Comparison of ENCODE assay signal across 13 cellular contexts in genomic region chr21:38955495-38955894, GRCh38.
DNase-seq lines count a peak whose midpoint lies in the region; ATAC-seq and TF ChIP-seq lines count a peak whose summit lies in the region.
"Had no signal": no experiment of that assay in that cellular context is flagged by ENCODE, and none has a peak within 500 bp of the region (broad histone marks: within the 10 kb centered on the region; RNA-seq: fewer than 3 reads in every experiment).

No MANE protein-coding gene starts in this region.

- TF ChIP-seq CTCF in MCF 10A (IDR thresholded peaks at IDR 0.05; ENCODE audit: unreplicated experiment) (no peak), breast epithelium (IDR thresholded peaks at IDR 0.05) (no peak), brain microvascular endothelial cell (IDR thresholded peaks at IDR 0.05; ENCODE audit: low read depth, low read length, missing control alignments) (no peak)
- no peak for TF ChIP-seq CTCF in activated CD8-positive, alpha-beta T cell treated with anti-CD3 and anti-CD28 coated beads for 36 hours (IDR thresholded peaks at IDR 0.05)

- in situ Hi-C loops in brain microvascular endothelial cell (cut with HindIII; ENCODE audit: low pct_ligation_motif_present, low sequenced_read_pairs): no loop called here

- no peaks in the 10 kb centered on the region for H3K4me1 ChIP-seq in breast epithelium
- H3K4me1 ChIP-seq: gastrocnemius medialis had no signal

- no TSS peak for BruUV-seq in MCF 10A (replicated peaks; lab: Mats Ljungman, UMichigan)

- intact Hi-C loops in MCF 10A (cut with micrococcal nuclease): no loop called here
- intact Hi-C loops in breast epithelium (cut with DNase I; ENCODE audit: low total_unique reads): no loop called here
- intact Hi-C loops in activated CD8-positive, alpha-beta T cell treated with anti-CD3 and anti-CD28 coated beads for 36 hours (cut with micrococcal nuclease): no loop called here

- TF ChIP-seq POLR2A in breast epithelium (IDR thresholded peaks at IDR 0.05): no peak

- peaks cover 34% of the 10 kb centered on the region for H3K4me1 Mint-ChIP-seq in MCF 10A (ENCODE audit: insufficient read depth, unreplicated experiment)
- peaks cover 19% of the 10 kb centered on the region for H3K4me1 Mint-ChIP-seq in activated CD8-positive, alpha-beta T cell treated with anti-CD3 and anti-CD28 coated beads for 36 hours (ENCODE audit: low read depth)

- H3K27ac Mint-ChIP-seq in MCF 10A (ENCODE audit: low read depth, unreplicated experiment): no peak overlapping the region
- H3K27ac Mint-ChIP-seq in activated CD8-positive, alpha-beta T cell treated with anti-CD3 and anti-CD28 coated beads for 36 hours: no peak overlapping the region

- CTCF ChIA-PET in MCF 10A (lab: Yijun Ruan, JAX): interaction anchor here (0.8 to 1.2 kb wide), 3 partner anchors 20 to 40 kb away, joined by 3 read pairs; no protein-coding TSS in a partner anchor
- CTCF ChIA-PET in activated CD8-positive, alpha-beta T cell treated with anti-CD3 and anti-CD28 coated beads for 36 hours (lab: Charles Lee): no interaction called here

- no peak for ATAC-seq in activated CD8-positive, alpha-beta T cell treated with anti-CD3 and anti-CD28 coated beads for 36 hours
- ATAC-seq in HG02763 (IDR thresholded peaks at IDR 0.05; ENCODE audit: unreplicated experiment): no peak
- no peak for ATAC-seq in GM18907 (IDR thresholded peaks at IDR 0.05; ENCODE audit: unreplicated experiment)

- no peak overlapping the region for H3K4me3 Mint-ChIP-seq in MCF 10A (ENCODE audit: unreplicated experiment)
- no peak overlapping the region for H3K4me3 Mint-ChIP-seq in activated CD8-positive, alpha-beta T cell treated with anti-CD3 and anti-CD28 coated beads for 36 hours

- H3K36me3 Mint-ChIP-seq in MCF 10A (ENCODE audit: insufficient read depth, unreplicated experiment): no peaks in the 10 kb centered on the region
- H3K36me3 Mint-ChIP-seq in activated CD8-positive, alpha-beta T cell treated with anti-CD3 and anti-CD28 coated beads for 36 hours (ENCODE audit: low read depth): no peaks in the 10 kb centered on the region

- DNase-seq in MCF 10A (ENCODE audit: unreplicated experiment) (peak; percentile 79), breast epithelium (ENCODE audit: low spot score in 2 of 2) (no peak), brain microvascular endothelial cell (peak; percentile 76), inferior parietal cortex (ENCODE audit: extremely low spot score) (peak; percentile 58), T1000 (lab: John Stamatoyannopoulos, UW) (no peak)
- no peak for DNase-seq in activated CD8-positive, alpha-beta T cell treated with anti-CD3 and anti-CD28 coated beads for 36 hours
- DNase-seq: activated T-cell treated with anti-CD3 and anti-CD28 coated beads, Interleukin-2, amount 50 U/mL, for 48 hours; caudate nucleus; gastrocnemius medialis; mesendoderm had no signal

- H3K27me3 ChIP-seq in breast epithelium (no peaks in the 10 kb centered on the region), brain microvascular endothelial cell (replicated peaks) (no peaks in the 10 kb centered on the region)
- H3K27me3 ChIP-seq: BLaER1 treated with 17β-estradiol and CSF1 and Interleukin-3, amounts not matched to agents 10 nM and 100 nM; gastrocnemius medialis had no signal

- H3K36me3 ChIP-seq in breast epithelium: no peaks in the 10 kb centered on the region
- no peaks in the 10 kb centered on the region for H3K36me3 ChIP-seq in brain microvascular endothelial cell (replicated peaks)
- H3K36me3 ChIP-seq: BLaER1 treated with 17β-estradiol and CSF1 and Interleukin-3, amounts not matched to agents 10 nM and 100 nM; gastrocnemius medialis had no signal

- POLR2A ChIA-PET in MCF 10A (lab: Yijun Ruan, JAX): interaction anchor here (0.6 to 6.3 kb wide), 11 partner anchors 26 to 147 kb away, joined by 3 to 40 read pairs (median 5); no protein-coding TSS in a partner anchor
- POLR2A ChIA-PET in activated CD8-positive, alpha-beta T cell treated with anti-CD3 and anti-CD28 coated beads for 36 hours (lab: Charles Lee): interaction anchor here (0.6 kb wide), 1 partner anchor 200 kb away, joined by 3 read pairs; no protein-coding TSS in a partner anchor

- no peak overlapping the region for H3K27ac ChIP-seq in breast epithelium
- H3K27ac ChIP-seq in brain microvascular endothelial cell: no peak overlapping the region
- H3K27ac ChIP-seq: BLaER1 treated with 17β-estradiol and CSF1 and Interleukin-3, amounts not matched to agents 10 nM and 100 nM; gastrocnemius medialis had no signal

- no peaks in the 10 kb centered on the region for H3K9me3 Mint-ChIP-seq in MCF 10A (ENCODE audit: unreplicated experiment)
- H3K9me3 Mint-ChIP-seq in activated CD8-positive, alpha-beta T cell treated with anti-CD3 and anti-CD28 coated beads for 36 hours: peaks cover under 1% of the 10 kb centered on the region

- H3K4me3 ChIP-seq in breast epithelium: no peak overlapping the region
- H3K4me3 ChIP-seq in brain microvascular endothelial cell (ENCODE audit: low read depth, low read length): no peak overlapping the region
- H3K4me3 ChIP-seq: BLaER1 treated with 17β-estradiol and CSF1 and Interleukin-3, amounts not matched to agents 10 nM and 100 nM; gastrocnemius medialis had no signal

- no peaks in the 10 kb centered on the region for H3K27me3 Mint-ChIP-seq in MCF 10A (ENCODE audit: insufficient read depth, unreplicated experiment)
- peaks cover 2% of the 10 kb centered on the region for H3K27me3 Mint-ChIP-seq in activated CD8-positive, alpha-beta T cell treated with anti-CD3 and anti-CD28 coated beads for 36 hours

- H3K9me3 ChIP-seq in breast epithelium: no peaks in the 10 kb centered on the region
- H3K9me3 ChIP-seq: gastrocnemius medialis had no signal

Comparison
In these comparisons a context has a peak if more than half of its experiments do, and no peak if none do; other contexts are left out.
1. DNase-seq: peak in MCF 10A (single experiment), brain microvascular endothelial cell (single experiment) and inferior parietal cortex (single experiment); none in breast epithelium (0 of 2), activated CD8-positive, alpha-beta T cell treated with anti-CD3 and anti-CD28 coated beads for 36 hours (single experiment) and T1000 (single experiment).